ENCODE assay signal across 17 cellular contexts in the genomic region with DNA sequence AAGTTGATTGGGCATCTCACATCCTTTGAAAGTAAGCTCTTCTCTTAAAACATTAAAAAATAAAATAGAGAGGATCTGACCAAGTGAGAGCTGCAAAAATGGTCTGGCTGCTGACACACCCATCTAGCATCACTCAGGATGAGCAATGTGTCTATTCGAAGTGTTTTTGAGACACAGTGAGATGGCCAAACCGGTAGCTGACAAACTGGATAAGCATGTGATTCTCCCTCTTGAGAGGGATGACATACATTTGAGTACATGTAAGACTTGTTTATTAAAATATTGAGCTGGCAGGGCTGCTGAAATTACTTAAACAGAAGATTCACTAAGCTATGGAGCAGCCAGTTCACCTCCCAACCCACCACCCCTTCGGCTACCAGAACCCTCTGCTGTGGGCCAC.
"Had no signal": no experiment of that assay in that cellular context is flagged by ENCODE, and none has a peak within 500 bp of the region (broad histone marks: within the 10 kb centered on the region; RNA-seq: fewer than 3 reads in every experiment).

No MANE protein-coding gene starts in this region.

- H3K4me1 ChIP-seq: testis, upper lobe of right lung had no signal

- H3K27ac ChIP-seq: brain microvascular endothelial cell, hepatocyte, testis, upper lobe of right lung had no signal

- H3K79me2 ChIP-seq: hepatocyte had no signal

- H3K4me2 ChIP-seq: hepatocyte had no signal

- ATAC-seq: activated CD8-positive, alpha-beta T cell treated with anti-CD3 and anti-CD28 coated beads for 36 hours; left ventricle myocardium superior; natural killer cell treated with Interleukin-12 subunit alpha and Interleukin-12 subunit beta and Interleukin-15 and Interleukin-18, amount 100 ng/mL, for 72 hours; right cardiac atrium; T-helper 17 cell; upper lobe of right lung had no signal

- H3K27me3 ChIP-seq: brain microvascular endothelial cell, hepatocyte, testis, upper lobe of right lung had no signal

- DNase-seq: activated B cell treated with CpG ODN at 0.5 μM for 24 hours; activated CD4-positive, alpha-beta T cell treated with anti-CD3 and anti-CD28 coated beads for 48 hours; activated CD8-positive, alpha-beta memory T cell treated with anti-CD3 and anti-CD28 coated beads, Interleukin-2, amount 50 U/mL, for 4 hours; activated CD8-positive, alpha-beta T cell treated with anti-CD3 and anti-CD28 coated beads for 36 hours; activated naive CD8-positive, alpha-beta T cell treated with anti-CD3 and anti-CD28 coated beads, Interleukin-2, amount 10 ng/mL, durations not matched to agents 7 days and 5 days; anterior cingulate cortex; brain microvascular endothelial cell; dermis blood vessel endothelial cell; left ventricle myocardium superior; mesendoderm; nucleus accumbens; right cardiac atrium; T-helper 17 cell; testis; upper lobe of right lung had no signal

- H2AFZ ChIP-seq: hepatocyte had no signal

- H3K36me3 ChIP-seq: brain microvascular endothelial cell, upper lobe of right lung had no signal

- H3K9me3 ChIP-seq: testis, upper lobe of right lung had no signal

- H3K4me3 ChIP-seq: hepatocyte, testis, upper lobe of right lung had no signal
